ENCODE assay signal across 9 cellular contexts in the genomic region with DNA sequence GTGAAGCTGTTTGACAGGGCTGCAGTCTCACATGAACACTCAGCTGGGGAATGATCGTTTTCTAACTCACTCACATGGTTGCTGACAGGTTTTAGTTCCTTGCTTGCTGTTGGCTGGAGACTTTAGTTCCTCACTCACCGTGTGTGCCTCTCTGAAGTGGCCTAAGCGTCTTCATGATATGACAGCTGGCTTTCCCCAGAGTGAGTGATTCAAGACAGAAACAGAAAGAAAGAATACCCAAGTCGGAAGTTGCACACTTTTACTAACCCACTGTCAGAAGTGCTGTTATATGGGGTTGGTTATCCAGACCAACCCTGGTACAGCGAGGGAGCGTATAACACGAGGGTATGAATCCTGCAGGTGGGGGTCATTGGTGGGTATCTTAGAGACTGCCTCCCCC.
DNase-seq lines count a peak whose midpoint lies in the region; ATAC-seq and TF ChIP-seq lines count a peak whose summit lies in the region.
"Had no signal": no experiment of that assay in that cellular context is flagged by ENCODE, and none has a peak within 500 bp of the region (broad histone marks: within the 10 kb centered on the region; RNA-seq: fewer than 3 reads in every experiment).

No MANE protein-coding gene starts in this region.

- peak overlapping the region; percentile 70 for H3K27ac Mint-ChIP-seq in stimulated activated naive CD8-positive, alpha-beta T cell treated with anti-CD3 and anti-CD28 coated beads, Interleukin-15, Interleukin-2, amounts not matched to agents 100 ng/mL and 50 ng/mL, for 24 hours

- H3K27me3 ChIP-seq in DOHH2 (ENCODE audit: control insufficient read depth, low read length) (no peaks in the 10 kb centered on the region), ovary (no peaks in the 10 kb centered on the region)
- H3K27me3 ChIP-seq: adrenal gland had no signal

- intact Hi-C loops in ovary (cut with DNase I), result loop anchor here in 1 of 4 donors (10.0 kb wide), 1 partner anchor 52 kb away; no protein-coding TSS in a partner anchor

- WGBS in ovary, 3 donors, result 84 to 85% (median 84%) methylated on average over 7 of the region's 7 CpGs

- peak overlapping the region; percentile 57 for H3K4me3 Mint-ChIP-seq in stimulated activated naive CD8-positive, alpha-beta T cell treated with anti-CD3 and anti-CD28 coated beads, Interleukin-15, Interleukin-2, amounts not matched to agents 100 ng/mL and 50 ng/mL, for 24 hours

- no peaks in the 10 kb centered on the region for H4K20me1 ChIP-seq in DOHH2 (ENCODE audit: control insufficient read depth, insufficient read depth, low read depth, low read length)

- H3K4me3 ChIP-seq in DOHH2 (ENCODE audit: low read length) (peak overlapping the region; percentile 22; the same call in 1 of the 2 replicates), ovary (no peak overlapping the region)
- H3K4me3 ChIP-seq: adrenal gland had no signal

- H3K36me3 ChIP-seq in DOHH2 (ENCODE audit: control insufficient read depth, low read length) (no peaks in the 10 kb centered on the region), KOPT-K1 (ENCODE audit: insufficient read depth, low read length) (no peaks in the 10 kb centered on the region), ovary (no peaks in the 10 kb centered on the region)
- H3K36me3 ChIP-seq: adrenal gland had no signal

- TF ChIP-seq POLR2A in ovary (IDR thresholded peaks at IDR 0.05) (no peak), erythroblast (IDR thresholded peaks at IDR 0.05; ENCODE audit: low read length) (no peak)

- no peaks in the 10 kb centered on the region for H3K9me2 ChIP-seq in DOHH2 (replicated peaks; ENCODE audit: control insufficient read depth, low read length)

- peak; percentile 99 for ATAC-seq in GM21526 (IDR thresholded peaks at IDR 0.05; ENCODE audit: low FRiP score, unreplicated experiment)

- H3K79me2 ChIP-seq in DOHH2 (ENCODE audit: control insufficient read depth, low read length), result no peaks in the 10 kb centered on the region

- no peaks in the 10 kb centered on the region for H3K36me3 Mint-ChIP-seq in stimulated activated naive CD8-positive, alpha-beta T cell treated with anti-CD3 and anti-CD28 coated beads, Interleukin-15, Interleukin-2, amounts not matched to agents 100 ng/mL and 50 ng/mL, for 24 hours (ENCODE audit: low read depth)

- no peak for TF ChIP-seq EP300 in ovary (IDR thresholded peaks at IDR 0.05)

- H3F3A ChIP-seq in DOHH2 (ENCODE audit: control insufficient read depth, insufficient read depth), result no peaks in the 10 kb centered on the region

- H3K27me3 Mint-ChIP-seq in stimulated activated naive CD8-positive, alpha-beta T cell treated with anti-CD3 and anti-CD28 coated beads, Interleukin-15, Interleukin-2, amounts not matched to agents 100 ng/mL and 50 ng/mL, for 24 hours, result peaks cover 3% of the 10 kb centered on the region

- H3K4me1 Mint-ChIP-seq in stimulated activated naive CD8-positive, alpha-beta T cell treated with anti-CD3 and anti-CD28 coated beads, Interleukin-15, Interleukin-2, amounts not matched to agents 100 ng/mL and 50 ng/mL, for 24 hours (ENCODE audit: low read depth), result peaks cover 24% of the 10 kb centered on the region

- peaks cover 13% of the 10 kb centered on the region for H3K4me1 ChIP-seq in DOHH2 (ENCODE audit: control insufficient read depth, low read length)
- H3K4me1 ChIP-seq in ovary (ENCODE audit: insufficient read depth), result peaks cover 1% of the 10 kb centered on the region

- peak overlapping the region; percentile 45 for H3K4me2 ChIP-seq in DOHH2 (ENCODE audit: low read length)

- no peaks in the 10 kb centered on the region for H3K9me3 ChIP-seq in DOHH2 (ENCODE audit: control insufficient read depth, insufficient read depth, low read length)
- no peaks in the 10 kb centered on the region for H3K9me3 ChIP-seq in KOPT-K1 (ENCODE audit: insufficient read depth, low read length, poor library complexity, severe bottlenecking)
- no peaks in the 10 kb centered on the region for H3K9me3 ChIP-seq in ovary
- H3K9me3 ChIP-seq: adrenal gland had no signal

- H3K27ac ChIP-seq in DOHH2 (ENCODE audit: low read depth, low read length) (no peak overlapping the region), KOPT-K1 (ENCODE audit: low read depth, low read length, poor library complexity, severe bottlenecking) (peak overlapping the region; percentile 60), ovary (no peak overlapping the region)

- no peaks in the 10 kb centered on the region for H3K9me3 Mint-ChIP-seq in stimulated activated naive CD8-positive, alpha-beta T cell treated with anti-CD3 and anti-CD28 coated beads, Interleukin-15, Interleukin-2, amounts not matched to agents 100 ng/mL and 50 ng/mL, for 24 hours

- peak; percentile 80 for DNase-seq in activated effector memory CD4-positive, alpha-beta T cell treated with anti-CD3 and anti-CD28 coated beads, Interleukin-2, amount 50 U/mL, for 16 hours
- DNase-seq in ovary (no peak), erythroblast (lab: John Stamatoyannopoulos, UW) (no peak), COLO829 (ENCODE audit: low spot score) (no peak)

- TF ChIP-seq CTCF in DOHH2 (IDR thresholded peaks at IDR 0.05; ENCODE audit: low read depth, low read length, poor library complexity, severe bottlenecking) (no peak), ovary (IDR thresholded peaks at IDR 0.05) (no peak)
